1 cellular context compared by ENCODE assay signal in the genomic region with DNA sequence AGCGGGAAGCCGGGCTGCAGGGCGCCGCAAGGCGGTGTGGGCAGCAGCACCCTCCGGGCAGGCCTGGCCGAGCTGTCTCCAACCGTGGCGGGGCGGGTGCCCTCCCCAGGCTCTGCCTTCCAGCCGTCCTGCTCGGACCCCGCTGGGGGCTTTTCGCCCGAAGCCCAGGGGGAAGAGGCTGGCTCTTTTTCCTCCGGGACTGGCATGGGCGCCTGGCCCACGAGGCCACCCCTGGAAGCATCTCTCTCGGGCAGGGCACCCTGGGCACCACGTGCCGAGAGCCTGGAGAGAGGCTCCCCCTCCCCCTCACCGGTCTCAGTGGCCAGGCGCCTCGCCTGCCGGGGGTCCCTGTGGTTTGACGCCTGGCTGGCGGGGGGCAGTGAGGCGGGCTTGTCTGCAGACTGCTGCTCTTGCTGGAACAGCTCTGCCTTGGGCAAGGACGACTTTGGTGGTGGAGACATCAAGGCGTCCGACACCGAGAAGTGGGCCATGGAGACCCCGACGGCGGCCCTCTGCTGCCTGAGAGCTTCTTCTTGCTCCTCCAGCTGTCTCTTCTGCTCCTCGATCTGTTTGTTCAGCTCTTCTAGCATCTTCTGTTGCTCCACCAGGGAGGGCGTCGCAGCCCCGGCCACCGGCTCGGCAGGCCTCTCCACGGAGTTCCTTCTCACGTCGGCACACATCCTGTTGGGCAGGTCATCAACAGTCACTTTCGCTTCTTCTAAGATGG.
A peak's percentile ranks its signal among the peaks of the same experiment; 100 is the strongest.
TF ChIP-seq lines count a peak whose summit lies in the region.

No MANE protein-coding gene starts in this region.

TF ChIP-seq in HepG2, 621 proteins besides CTCF, POLR2A, EP300 and RAD21:
- TF ChIP-seq ZC3H4 (CRISPR knock-in tag; IDR thresholded peaks at IDR 0.05; ENCODE audit: borderline replicate concordance) (no peak), ZNF782 (CRISPR knock-in tag; IDR thresholded peaks at IDR 0.05; ENCODE audit: borderline replicate concordance) (no peak), ZNF552 (CRISPR knock-in tag; IDR thresholded peaks at IDR 0.05; ENCODE audit: borderline replicate concordance) (no peak), RBFOX2 (IDR thresholded peaks at IDR 0.05; ENCODE audit: low read depth, low read length) (no peak), SIX1 (CRISPR knock-in tag; IDR thresholded peaks at IDR 0.05; ENCODE audit: borderline replicate concordance) (no peak), HNRNPL (IDR thresholded peaks at IDR 0.05; ENCODE audit: low read depth, low read length) (0 out of 2 replicates have a peak, but pooled peaks have one; percentile 15), ISL2 (CRISPR knock-in tag; IDR thresholded peaks at IDR 0.05) (no peak), ATF7-NPFF (CRISPR knock-in tag; IDR thresholded peaks at IDR 0.05; ENCODE audit: low read depth) (no peak), AGO2 (optimal IDR thresholded peaks at IDR 0.05; ENCODE audit: low read depth, low read length) (peak; percentile 72), RXRB (CRISPR knock-in tag; IDR thresholded peaks at IDR 0.05; ENCODE audit: borderline replicate concordance) (no peak), MTF2 (CRISPR knock-in tag; IDR thresholded peaks at IDR 0.05; ENCODE audit: borderline replicate concordance) (no peak), TBX2 (CRISPR knock-in tag; IDR thresholded peaks at IDR 0.05; ENCODE audit: borderline replicate concordance) (no peak), HIVEP1 (CRISPR knock-in tag; IDR thresholded peaks at IDR 0.05) (no peak), RORA (CRISPR knock-in tag; IDR thresholded peaks at IDR 0.05) (no peak), NR1H2 (CRISPR knock-in tag; IDR thresholded peaks at IDR 0.05; ENCODE audit: borderline replicate concordance, low read depth) (no peak)
- TF ChIP-seq, protein P1, sequence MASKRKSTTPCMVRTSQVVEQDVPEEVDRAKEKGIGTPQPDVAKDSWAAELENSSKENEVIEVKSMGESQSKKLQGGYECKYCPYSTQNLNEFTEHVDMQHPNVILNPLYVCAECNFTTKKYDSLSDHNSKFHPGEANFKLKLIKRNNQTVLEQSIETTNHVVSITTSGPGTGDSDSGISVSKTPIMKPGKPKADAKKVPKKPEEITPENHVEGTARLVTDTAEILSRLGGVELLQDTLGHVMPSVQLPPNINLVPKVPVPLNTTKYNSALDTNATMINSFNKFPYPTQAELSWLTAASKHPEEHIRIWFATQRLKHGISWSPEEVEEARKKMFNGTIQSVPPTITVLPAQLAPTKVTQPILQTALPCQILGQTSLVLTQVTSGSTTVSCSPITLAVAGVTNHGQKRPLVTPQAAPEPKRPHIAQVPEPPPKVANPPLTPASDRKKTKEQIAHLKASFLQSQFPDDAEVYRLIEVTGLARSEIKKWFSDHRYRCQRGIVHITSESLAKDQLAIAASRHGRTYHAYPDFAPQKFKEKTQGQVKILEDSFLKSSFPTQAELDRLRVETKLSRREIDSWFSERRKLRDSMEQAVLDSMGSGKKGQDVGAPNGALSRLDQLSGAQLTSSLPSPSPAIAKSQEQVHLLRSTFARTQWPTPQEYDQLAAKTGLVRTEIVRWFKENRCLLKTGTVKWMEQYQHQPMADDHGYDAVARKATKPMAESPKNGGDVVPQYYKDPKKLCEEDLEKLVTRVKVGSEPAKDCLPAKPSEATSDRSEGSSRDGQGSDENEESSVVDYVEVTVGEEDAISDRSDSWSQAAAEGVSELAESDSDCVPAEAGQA (IDR thresholded peaks at IDR 0.05; ENCODE audit: low read depth): no peak
- TF ChIP-seq, protein P1 (CRISPR knock-in tag; IDR thresholded peaks at IDR 0.05; ENCODE audit: borderline replicate concordance): no peak
- TF ChIP-seq, protein P2, sequence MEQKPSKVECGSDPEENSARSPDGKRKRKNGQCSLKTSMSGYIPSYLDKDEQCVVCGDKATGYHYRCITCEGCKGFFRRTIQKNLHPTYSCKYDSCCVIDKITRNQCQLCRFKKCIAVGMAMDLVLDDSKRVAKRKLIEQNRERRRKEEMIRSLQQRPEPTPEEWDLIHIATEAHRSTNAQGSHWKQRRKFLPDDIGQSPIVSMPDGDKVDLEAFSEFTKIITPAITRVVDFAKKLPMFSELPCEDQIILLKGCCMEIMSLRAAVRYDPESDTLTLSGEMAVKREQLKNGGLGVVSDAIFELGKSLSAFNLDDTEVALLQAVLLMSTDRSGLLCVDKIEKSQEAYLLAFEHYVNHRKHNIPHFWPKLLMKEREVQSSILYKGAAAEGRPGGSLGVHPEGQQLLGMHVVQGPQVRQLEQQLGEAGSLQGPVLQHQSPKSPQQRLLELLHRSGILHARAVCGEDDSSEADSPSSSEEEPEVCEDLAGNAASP (CRISPR knock-in tag; IDR thresholded peaks at IDR 0.05; ENCODE audit: borderline replicate concordance): no peak
